25 cellular contexts compared by ENCODE assay signal in genomic region chr1:34346128-34346527, GRCh38.
"Had no signal": no experiment of that assay in that cellular context is flagged by ENCODE, and none has a peak within 500 bp of the region (broad histone marks: within the 10 kb centered on the region; RNA-seq: fewer than 3 reads in every experiment).

No MANE protein-coding gene starts in this region.

- H3K4me3 ChIP-seq: heart right ventricle, hepatocyte, pancreas, prostate gland, skin epidermis, stomach, testis, thyroid gland, transverse colon, upper lobe of left lung had no signal

- H3K36me3 ChIP-seq: heart right ventricle, pancreas, prostate gland, stomach, thyroid gland, transverse colon, upper lobe of left lung had no signal

- H3K27me3 ChIP-seq: pancreas, testis, thyroid gland, transverse colon, upper lobe of left lung had no signal

- ATAC-seq: heart right ventricle; left lobe of liver; naive thymus-derived CD8-positive, alpha-beta T cell; pancreas; right cardiac atrium; sciatic nerve; stimulated activated naive B cell treated with anti-CD40 and anti-IgM and Interleukin-4, amounts not matched to agents 10 μg/mL and 1 μg/mL and 100 μg/mL, for 72 hours; stimulated activated naive CD8-positive, alpha-beta T cell treated with anti-CD3 and anti-CD28 coated beads, Interleukin-15, Interleukin-2, amounts not matched to agents 100 U/mL and 50 U/mL, for 24 hours had no signal

- DNase-seq: heart right ventricle; islet precursor cell; mesenchymal stem cell; naive thymus-derived CD8-positive, alpha-beta T cell; nucleus accumbens; pancreas; posterior cingulate gyrus; retina; right cardiac atrium; stimulated activated CD4-positive, alpha-beta T cell treated with anti-CD3 and anti-CD28 coated beads, Interleukin-12 subunit alpha, Interleukin-12 subunit beta, amount 100 ng/mL, for 4 hours; stimulated activated CD4-positive, alpha-beta T cell treated with anti-CD3 and anti-CD28 coated beads, Interleukin-15, amount 100 ng/mL, for 24 hours; stimulated activated CD4-positive, alpha-beta T cell treated with anti-CD3 and anti-CD28 coated beads, Interleukin-2, amount 100 ng/mL, for 24 hours; stimulated activated CD4-positive, alpha-beta T cell treated with anti-CD3 and anti-CD28 coated beads, Interleukin-4, amount 100 ng/mL, for 1 hour; stimulated activated naive B cell treated with anti-CD40 and anti-IgM and Interleukin-4, amounts not matched to agents 10 μg/mL and 1 μg/mL and 100 μg/mL, for 72 hours; stimulated activated naive CD8-positive, alpha-beta T cell treated with anti-CD3 and anti-CD28 coated beads, Interleukin-15, Interleukin-2, amounts not matched to agents 100 U/mL and 50 U/mL, for 24 hours; stomach; testis; thyroid gland; transverse colon had no signal

- H3K27ac ChIP-seq: heart right ventricle, hepatocyte, pancreas, prostate gland, skin epidermis, stomach, testis, thyroid gland, transverse colon, upper lobe of left lung had no signal

- H3K4me1 ChIP-seq: heart right ventricle, pancreas, prostate gland, stomach, testis, thyroid gland, transverse colon, upper lobe of left lung had no signal

- H3K9me3 ChIP-seq: heart right ventricle, pancreas, prostate gland, stomach, testis, thyroid gland, transverse colon, upper lobe of left lung had no signal
